Comparison of ENCODE assay signal across 40 cellular contexts in the genomic region with DNA sequence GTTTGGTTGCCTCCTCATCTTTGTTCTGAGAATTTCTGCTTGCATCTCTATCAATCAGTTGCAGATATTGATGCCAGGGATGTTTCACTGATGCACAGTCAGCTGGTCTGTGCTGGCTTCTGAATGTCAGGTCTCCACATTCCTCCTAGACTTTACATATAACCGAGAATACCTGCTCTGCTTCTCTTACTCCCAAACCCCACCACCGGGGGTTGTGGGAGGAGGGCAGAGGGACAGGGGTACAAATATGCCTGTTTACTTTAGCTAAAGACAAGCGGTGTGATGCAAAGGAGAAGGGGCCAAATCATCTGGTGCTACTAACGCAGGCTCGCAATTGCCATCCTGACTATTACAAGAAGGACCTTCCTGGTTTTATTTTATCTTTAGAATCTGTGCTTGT. TPM values are rescaled to one million over a fixed set of nuclear protein-coding genes. Genes with fewer than 3 reads are reported as not detected.
"Had no signal": no experiment of that assay in that cellular context is flagged by ENCODE, and none has a peak within 500 bp of the region (broad histone marks: within the 10 kb centered on the region; RNA-seq: fewer than 3 reads in every experiment).

No MANE protein-coding gene starts in this region.

- H2AFZ ChIP-seq: PC-9 had no signal

- FAIRE-seq: RCC 7860 had no signal

- H3K9me3 ChIP-seq: body of pancreas, breast epithelium, MG63 had no signal

- H3K9me3 Mint-ChIP-seq: activated naive CD8-positive, alpha-beta T cell treated with anti-CD3 and anti-CD28 coated beads, Interleukin-2, amount 10 ng/mL, durations not matched to agents 7 days and 5 days had no signal

- H3K4me1 Mint-ChIP-seq: activated CD4-positive, alpha-beta memory T cell treated with anti-CD3 and anti-CD28 coated beads, Interleukin-2, amount 10 ng/mL, durations not matched to agents 7 days and 5 days; activated naive CD4-positive, alpha-beta T cell treated with anti-CD3 and anti-CD28 coated beads, Interleukin-2, amount 50 U/mL, for 24 hours; activated naive CD8-positive, alpha-beta T cell treated with anti-CD3 and anti-CD28 coated beads, Interleukin-2, amount 10 ng/mL, durations not matched to agents 7 days and 5 days; activated T-helper 17 cell treated with anti-CD3 and anti-CD28 coated beads, Interleukin-2, amount 50 U/mL, for 72 hours had no signal

- H3K4me3 Mint-ChIP-seq: activated CD4-positive, alpha-beta memory T cell treated with anti-CD3 and anti-CD28 coated beads, Interleukin-2, amount 10 ng/mL, durations not matched to agents 7 days and 5 days; activated naive CD4-positive, alpha-beta T cell treated with anti-CD3 and anti-CD28 coated beads, Interleukin-2, amount 50 U/mL, for 24 hours; activated naive CD8-positive, alpha-beta T cell treated with anti-CD3 and anti-CD28 coated beads, Interleukin-2, amount 10 ng/mL, durations not matched to agents 7 days and 5 days; activated T-cell treated with anti-CD3 and anti-CD28 coated beads, Interleukin-2, amount 50 U/mL, for 72 hours; activated T-helper 17 cell treated with anti-CD3 and anti-CD28 coated beads, Interleukin-2, amount 50 U/mL, for 72 hours had no signal

- H3K4me3 ChIP-seq: body of pancreas, breast epithelium, MG63, PC-9 had no signal

- H3K36me3 ChIP-seq: breast epithelium, MG63 had no signal

- H3K27ac Mint-ChIP-seq: activated CD4-positive, alpha-beta memory T cell treated with anti-CD3 and anti-CD28 coated beads, Interleukin-2, amount 10 ng/mL, durations not matched to agents 7 days and 5 days; activated naive CD4-positive, alpha-beta T cell treated with anti-CD3 and anti-CD28 coated beads, Interleukin-2, amount 50 U/mL, for 24 hours; activated naive CD8-positive, alpha-beta T cell treated with anti-CD3 and anti-CD28 coated beads, Interleukin-2, amount 10 ng/mL, durations not matched to agents 7 days and 5 days; activated T-cell treated with anti-CD3 and anti-CD28 coated beads, Interleukin-2, amount 50 U/mL, for 72 hours; activated T-helper 17 cell treated with anti-CD3 and anti-CD28 coated beads, Interleukin-2, amount 50 U/mL, for 72 hours had no signal

- H3K4me2 ChIP-seq: PC-9 had no signal

- H3K27me3 Mint-ChIP-seq: activated CD4-positive, alpha-beta memory T cell treated with anti-CD3 and anti-CD28 coated beads, Interleukin-2, amount 10 ng/mL, durations not matched to agents 7 days and 5 days; activated naive CD4-positive, alpha-beta T cell treated with anti-CD3 and anti-CD28 coated beads, Interleukin-2, amount 50 U/mL, for 24 hours; activated naive CD8-positive, alpha-beta T cell treated with anti-CD3 and anti-CD28 coated beads, Interleukin-2, amount 10 ng/mL, durations not matched to agents 7 days and 5 days; activated T-helper 17 cell treated with anti-CD3 and anti-CD28 coated beads, Interleukin-2, amount 50 U/mL, for 72 hours had no signal

- H3K4me1 ChIP-seq: body of pancreas, breast epithelium had no signal

- H3K27me3 ChIP-seq: body of pancreas, breast epithelium, MG63 had no signal

- ATAC-seq: activated T-cell treated with anti-CD3 and anti-CD28 coated beads, Interleukin-2, amount 50 U/mL, for 72 hours; activated T-helper 17 cell treated with anti-CD3 and anti-CD28 coated beads, Interleukin-2, amount 50 U/mL, for 72 hours; body of pancreas; Right ventricle myocardium inferior; SK-N-SH treated with all-trans-retinoic acid at 6 μM for 48 hours had no signal

- DNase-seq: activated CD4-positive, alpha-beta memory T cell treated with anti-CD3 and anti-CD28 coated beads, Interleukin-2, amount 10 ng/mL, durations not matched to agents 7 days and 5 days; activated CD4-positive, alpha-beta T cell treated with anti-CD3 and anti-CD28 coated beads for 1 hour; activated CD4-positive, alpha-beta T cell treated with anti-CD3 and anti-CD28 coated beads for 48 hours; activated CD4-positive, CD25-positive, alpha-beta regulatory T cell; activated CD8-positive, alpha-beta memory T cell treated with anti-CD3 and anti-CD28 coated beads for 24 hours; activated gamma-delta T cell; activated naive CD4-positive, alpha-beta T cell treated with Interleukin-2 at 50 U/mL for 16 hours; activated naive CD8-positive, alpha-beta T cell treated with anti-CD3 and anti-CD28 coated beads, Interleukin-2, amount 10 ng/mL, durations not matched to agents 7 days and 5 days; activated T-cell treated with anti-CD3 and anti-CD28 coated beads, Interleukin-2, amount 50 U/mL, for 1 hour; activated T-cell treated with anti-CD3 and anti-CD28 coated beads, Interleukin-2, amount 50 U/mL, for 72 hours; body of pancreas; Kasumi-1; MG63; NCI-H1048; NCI-H1105 treated with DMSO at 0.1 percent for 48 hours; NCI-H1436; NCI-H1694; NCI-H2029; NCI-H345; NCI-H524 treated with DMSO at 0.1 percent for 48 hours; PC-9; SIG-M5; SW 1271; T-helper 1 cell; T-helper 2 cell; T-helper 9 cell had no signal

- H3K36me3 Mint-ChIP-seq: activated naive CD4-positive, alpha-beta T cell treated with anti-CD3 and anti-CD28 coated beads, Interleukin-2, amount 50 U/mL, for 24 hours; activated naive CD8-positive, alpha-beta T cell treated with anti-CD3 and anti-CD28 coated beads, Interleukin-2, amount 10 ng/mL, durations not matched to agents 7 days and 5 days had no signal

- H3K27ac ChIP-seq: body of pancreas, breast epithelium, PC-9, RWPE1, VCaP had no signal

RNA-seq across cellular contexts. Expression of a gene that starts 17.4 kb away (rescaled TPM):
- total RNA-seq: activated CD4-positive, alpha-beta memory T cell treated with anti-CD3 and anti-CD28 coated beads, Interleukin-2, amount 10 ng/mL, durations not matched to agents 7 days and 5 days; activated naive CD8-positive, alpha-beta T cell treated with anti-CD3 and anti-CD28 coated beads, Interleukin-2, amount 10 ng/mL, durations not matched to agents 7 days and 5 days; activated T-cell treated with anti-CD3 and anti-CD28 coated beads, Interleukin-2, amount 50 U/mL, for 72 hours; activated T-helper 17 cell treated with anti-CD3 and anti-CD28 coated beads, Interleukin-2, amount 50 U/mL, for 72 hours; astrocyte; breast epithelium; cardiac septum; OCI-LY7; PC-9; Right ventricle myocardium inferior had no signal

RNA-seq across cellular contexts. Expression of a gene that starts 18.1 kb away (rescaled TPM):
- total RNA-seq: activated CD4-positive, alpha-beta memory T cell treated with anti-CD3 and anti-CD28 coated beads, Interleukin-2, amount 10 ng/mL, durations not matched to agents 7 days and 5 days; activated naive CD8-positive, alpha-beta T cell treated with anti-CD3 and anti-CD28 coated beads, Interleukin-2, amount 10 ng/mL, durations not matched to agents 7 days and 5 days; activated T-cell treated with anti-CD3 and anti-CD28 coated beads, Interleukin-2, amount 50 U/mL, for 72 hours; activated T-helper 17 cell treated with anti-CD3 and anti-CD28 coated beads, Interleukin-2, amount 50 U/mL, for 72 hours; astrocyte; body of pancreas; breast epithelium; cardiac septum; NCI-H460; OCI-LY7; PC-9; Right ventricle myocardium inferior; SK-MEL-5 had no signal
- polyA plus RNA-seq: adipose tissue had no signal
